Comparison of ENCODE assay signal across 1 cellular context in the genomic region with DNA sequence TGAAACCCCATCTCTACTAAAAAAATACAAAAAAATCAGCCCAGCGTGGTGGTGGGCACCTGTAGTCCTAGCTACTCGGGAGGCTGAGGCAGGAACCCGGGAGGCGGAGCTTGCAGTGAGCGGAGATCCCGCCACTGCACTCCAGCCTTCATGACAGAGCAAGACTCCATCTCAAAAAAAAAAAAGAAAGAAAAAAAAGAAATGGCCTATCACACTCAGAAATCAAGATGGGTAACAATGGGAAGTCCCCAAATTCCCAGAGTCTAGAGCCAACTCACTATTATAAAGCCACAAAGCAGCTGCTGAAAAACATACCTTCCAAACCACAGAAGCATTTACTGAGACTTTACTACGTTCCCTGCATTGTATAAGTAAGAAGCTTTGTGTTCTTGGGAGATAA.
A peak's percentile ranks its signal among the peaks of the same experiment; 100 is the strongest.
TF ChIP-seq lines count a peak whose summit lies in the region.

No MANE protein-coding gene starts in this region.

TF ChIP-seq in K562, 482 proteins besides CTCF, POLR2A, EP300 and RAD21:
- TF ChIP-seq IFI16 (CRISPR knock-in tag; IDR thresholded peaks at IDR 0.05) (no peak), NUFIP1 (IDR thresholded peaks at IDR 0.05; ENCODE audit: partially characterized antibody) (no peak), CAMTA2 (CRISPR knock-in tag; conservative IDR thresholded peaks at IDR 0.05) (no peak), RHOXF2B (CRISPR knock-in tag; conservative IDR thresholded peaks at IDR 0.05) (no peak), ZNF589 (CRISPR knock-in tag; IDR thresholded peaks at IDR 0.05; ENCODE audit: low read depth) (no peak), ZKSCAN1 (IDR thresholded peaks at IDR 0.05; ENCODE audit: low read depth, low read length) (no peak), ZBTB33 (CRISPR knock-in tag; IDR thresholded peaks at IDR 0.05) (peak; percentile 85), PHB2 (IDR thresholded peaks at IDR 0.05; ENCODE audit: low read depth) (no peak)
